1 cellular context compared by ENCODE assay signal in genomic region chr17:82862758-82863645, GRCh38.
TF ChIP-seq lines count a peak whose summit lies in the region.

No MANE protein-coding gene starts in this region.

TF ChIP-seq in HCT116, 20 proteins besides CTCF, POLR2A, EP300 and RAD21 (continued from another document):
- no peak for TF ChIP-seq ZBTB33 (IDR thresholded peaks at IDR 0.05; ENCODE audit: extremely low read depth, insufficient replicate concordance, low read length)
- no peak for TF ChIP-seq CEBPB (IDR thresholded peaks at IDR 0.05; ENCODE audit: low read depth)
- no peak for TF ChIP-seq MAX (IDR thresholded peaks at IDR 0.05)
- TF ChIP-seq FOSL1 (IDR thresholded peaks at IDR 0.05; ENCODE audit: low read depth), result no peak
- no peak for TF ChIP-seq EGR1 (IDR thresholded peaks at IDR 0.05; ENCODE audit: low read depth)
- no peak for TF ChIP-seq CBX3 (IDR thresholded peaks at IDR 0.05; ENCODE audit: low read depth)
- no peak for TF ChIP-seq TCF7L2 (IDR thresholded peaks at IDR 0.05; ENCODE audit: borderline replicate concordance, extremely low read depth, insufficient read depth, insufficient read length)
- no peak for TF ChIP-seq POLR2AphosphoS5 (IDR thresholded peaks at IDR 0.05; ENCODE audit: low read depth, low read length)
- no peak for TF ChIP-seq EZH2 (IDR thresholded peaks at IDR 0.05)
